Comparison of ENCODE assay signal across 35 cellular contexts in the genomic region with DNA sequence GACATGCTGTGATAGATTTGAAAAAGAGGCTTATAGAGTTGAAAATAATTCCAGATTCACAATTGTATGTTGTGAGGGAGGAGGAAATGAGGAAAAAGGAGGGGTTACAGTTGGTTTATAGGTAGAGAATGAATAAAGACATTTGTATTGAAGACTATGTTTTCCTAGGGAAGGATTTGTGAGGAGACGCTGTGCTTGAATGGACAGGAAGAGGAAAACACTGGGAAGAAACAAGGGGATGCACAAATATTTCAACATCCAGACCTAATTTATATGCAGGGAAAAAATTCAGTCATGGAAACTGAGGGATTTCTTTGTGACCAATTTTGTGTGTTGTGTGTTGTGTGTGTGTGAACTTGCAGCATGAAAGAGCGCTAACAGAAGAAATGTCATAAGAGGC.
"Had no signal": no experiment of that assay in that cellular context is flagged by ENCODE, and none has a peak within 500 bp of the region (broad histone marks: within the 10 kb centered on the region; RNA-seq: fewer than 3 reads in every experiment).

No MANE protein-coding gene starts in this region.

- H3K4me2 ChIP-seq: KMS-11 had no signal

- H3K27me3 ChIP-seq: MG63 had no signal

- H3K4me3 ChIP-seq: MG63 had no signal

- DNase-seq: Karpas-422, Kasumi-1, MG63, MM.1S, MV-4-11, NCI-H1048, NCI-H1092, NCI-H1092 treated with DMSO at 0.1 percent for 48 hours, NCI-H1105, NCI-H1105 treated with DMSO at 0.1 percent for 48 hours, NCI-H1417, NCI-H1417 treated with DMSO at 0.1 percent for 48 hours, NCI-H1436, NCI-H1436 treated with DMSO at 0.1 percent for 48 hours, NCI-H146, NCI-H1694, NCI-H1694 treated with DMSO at 0.1 percent for 48 hours, NCI-H187, NCI-H187 treated with DMSO at 0.1 percent for 48 hours, NCI-H1930, NCI-H2029, NCI-H2029 treated with DMSO at 0.1 percent for 48 hours, NCI-H2081, NCI-H2081 treated with DMSO at 0.1 percent for 48 hours, NCI-H2107, NCI-H2171, NCI-H2171 treated with DMSO at 0.1 percent for 48 hours, NCI-H2227 treated with DMSO at 0.1 percent for 48 hours, NCI-H226, NCI-H345, NCI-H446, NCI-H446 treated with DMSO at 0.1 percent for 48 hours, NCI-H510A, NCI-H510A treated with DMSO at 0.1 percent for 48 hours had no signal

- H3K27ac ChIP-seq: KMS-11 had no signal

- H3K9ac ChIP-seq: KMS-11 had no signal

- H3K9me3 ChIP-seq: MG63 had no signal

- H3K36me3 ChIP-seq: MG63 had no signal
